8 cellular contexts compared by ENCODE assay signal in genomic region chr1:92482404-92482664, GRCh38. TPM values are rescaled to one million over a fixed set of nuclear protein-coding genes. Genes with fewer than 3 reads are reported as not detected.
DNase-seq lines count a peak whose midpoint lies in the region; ATAC-seq and TF ChIP-seq lines count a peak whose summit lies in the region.

No MANE protein-coding gene starts in this region.

- H3K4me2 ChIP-seq in Karpas-422 (ENCODE audit: low read depth, low read length, poor library complexity, severe bottlenecking) (peak overlapping the region; percentile 70), neural progenitor cell (peak overlapping the region; percentile 94), PC-9 (no peak overlapping the region)

- POLR2A ChIA-PET in PC-9 (lab: Charles Lee; ENCODE audit: unreplicated experiment) = interaction anchor here (0.6 kb wide), 1 partner anchor 15 kb away, joined by 3 read pairs; no protein-coding TSS in a partner anchor

- H3K4me3 Mint-ChIP-seq in CD4-positive, CD25-positive, alpha-beta regulatory T cell = peak overlapping the region; percentile 93 to 99 (median 97)
- peak overlapping the region; percentile 78 for H3K4me3 Mint-ChIP-seq in neural progenitor cell

- CTCF ChIA-PET in PC-9 (lab: Charles Lee) = interaction anchor here (0.6 kb wide), 1 partner anchor 34 kb away, joined by 3 read pairs; no protein-coding TSS in a partner anchor

- no peak for DNase-seq in CD4-positive, CD25-positive, alpha-beta regulatory T cell
- peak; percentile 19 for DNase-seq in Karpas-422
- no peak for DNase-seq in neural progenitor cell (ENCODE audit: low spot score)
- no peak for DNase-seq in NCI-H226
- DNase-seq in NCI-H2196 treated with DMSO at 0.1 percent for 48 hours (lab: John Stamatoyannopoulos, UW; ENCODE audit: unreplicated experiment) = no peak
- DNase-seq in middle frontal gyrus (ENCODE audit: extremely low spot score, low spot score) = no peak
- DNase-seq in PC-9 = no peak

- peak overlapping the region; percentile 62 to 92 (median 83) for H3K27ac Mint-ChIP-seq in CD4-positive, CD25-positive, alpha-beta regulatory T cell
- H3K27ac Mint-ChIP-seq in neural progenitor cell = no peak overlapping the region

- H3K4me3 ChIP-seq in CD4-positive, CD25-positive, alpha-beta regulatory T cell (ENCODE audit: low read depth, low read length) = peak overlapping the region; percentile 66
- H3K4me3 ChIP-seq in Karpas-422 (ENCODE audit: low read length) = peak overlapping the region; percentile 77; the same call in 1 of the 2 replicates
- peak overlapping the region; percentile 37 to 52 for H3K4me3 ChIP-seq in esophagus (ENCODE audit: low read depth in 1 of 2, low read length in 2 of 2)
- peak overlapping the region; percentile 52 for H3K4me3 ChIP-seq in neural progenitor cell
- no peak overlapping the region for H3K4me3 ChIP-seq in PC-9

- WGBS in esophagus, 2 donors = 5 to 9% methylated on average over 15 of the region's 15 CpGs

- no peak for TF ChIP-seq CTCF in neural progenitor cell (IDR thresholded peaks at IDR 0.05)
- no peak for TF ChIP-seq CTCF in PC-9 (conservative IDR thresholded peaks at IDR 0.05)

- peaks cover 54% of the 10 kb centered on the region for H3K4me1 ChIP-seq in CD4-positive, CD25-positive, alpha-beta regulatory T cell (ENCODE audit: control insufficient read depth, insufficient read depth, low read length, poor library complexity, severe bottlenecking)
- H3K4me1 ChIP-seq in Karpas-422 (ENCODE audit: low read length) (peaks cover 17% of the 10 kb centered on the region), esophagus (ENCODE audit: control insufficient read depth in 2 of 2, insufficient read depth in 2 of 2, low read length in 1 of 2) (peaks cover 19 to 42% of the 10 kb centered on the region in 2 donors), neural progenitor cell (peaks cover 56% of the 10 kb centered on the region), PC-9 (replicated peaks; ENCODE audit: insufficient read depth) (peaks cover 18% of the 10 kb centered on the region; the same call in 1 of the 2 replicates)

- H3K9ac ChIP-seq in Karpas-422 (ENCODE audit: low read length) (peak overlapping the region; percentile 84), neural progenitor cell (no peak overlapping the region)

- peaks cover 20% of the 10 kb centered on the region for H3K36me3 Mint-ChIP-seq in CD4-positive, CD25-positive, alpha-beta regulatory T cell
- H3K36me3 Mint-ChIP-seq in neural progenitor cell = peaks cover 1% of the 10 kb centered on the region

- H3K79me2 ChIP-seq in Karpas-422 (ENCODE audit: low read length) (peaks cover 16% of the 10 kb centered on the region), neural progenitor cell (ENCODE audit: low read depth) (no peaks in the 10 kb centered on the region), PC-9 (ENCODE audit: low read depth) (no peaks in the 10 kb centered on the region)

- H3K27me3 Mint-ChIP-seq in CD4-positive, CD25-positive, alpha-beta regulatory T cell = peaks cover 34% of the 10 kb centered on the region
- H3K27me3 Mint-ChIP-seq in neural progenitor cell (ENCODE audit: insufficient read depth, low read depth) = peaks cover 82% of the 10 kb centered on the region

- BruUV-seq in PC-9 (replicated peaks; lab: Mats Ljungman, UMichigan) = no TSS peak

- H3K9me3 Mint-ChIP-seq in CD4-positive, CD25-positive, alpha-beta regulatory T cell = peaks cover 0 to 4% (median 0%) of the 10 kb centered on the region in 7 donors
- H3K9me3 Mint-ChIP-seq in neural progenitor cell = no peaks in the 10 kb centered on the region

- no peaks in the 10 kb centered on the region for H3K9me3 ChIP-seq in CD4-positive, CD25-positive, alpha-beta regulatory T cell (ENCODE audit: control insufficient read depth in 2 of 2, low read length in 2 of 2)
- H3K9me3 ChIP-seq in Karpas-422 (ENCODE audit: low read length) (no peaks in the 10 kb centered on the region), esophagus (ENCODE audit: control insufficient read depth in 2 of 2, insufficient read depth in 1 of 2, low read depth in 1 of 2, low read length in 1 of 2) (no peaks in the 10 kb centered on the region), neural progenitor cell (ENCODE audit: low read depth) (no peaks in the 10 kb centered on the region), PC-9 (ENCODE audit: insufficient read depth, low read depth) (no peaks in the 10 kb centered on the region)

- H2AFZ ChIP-seq in Karpas-422 (ENCODE audit: low read length) = no peak overlapping the region
- H2AFZ ChIP-seq in neural progenitor cell (replicated peaks) = no peak overlapping the region
- no peak overlapping the region for H2AFZ ChIP-seq in PC-9

- intact Hi-C loops in PC-9 (cut with micrococcal nuclease; ENCODE audit: unreplicated experiment) = no loop called here

- no peaks in the 10 kb centered on the region for H3K27me3 ChIP-seq in CD4-positive, CD25-positive, alpha-beta regulatory T cell (ENCODE audit: control insufficient read depth, insufficient read depth, low read length)
- no peaks in the 10 kb centered on the region for H3K27me3 ChIP-seq in Karpas-422 (ENCODE audit: low read length)
- H3K27me3 ChIP-seq in esophagus (ENCODE audit: control insufficient read depth in 1 of 2, insufficient read depth in 2 of 2, low read length in 2 of 2) = peaks cover 0 to 56% of the 10 kb centered on the region in 2 donors
- peaks cover 100% of the 10 kb centered on the region for H3K27me3 ChIP-seq in neural progenitor cell
- peaks cover 37% of the 10 kb centered on the region; the same call in 1 of the 2 replicates for H3K27me3 ChIP-seq in PC-9 (ENCODE audit: insufficient read depth, low read depth)

- H4K20me1 ChIP-seq in Karpas-422 (ENCODE audit: insufficient read depth, low read depth, low read length) = no peaks in the 10 kb centered on the region
- H4K20me1 ChIP-seq in neural progenitor cell (ENCODE audit: low read depth) = peaks cover 49% of the 10 kb centered on the region
- H4K20me1 ChIP-seq in PC-9 (ENCODE audit: insufficient read depth) = no peaks in the 10 kb centered on the region

- no peaks in the 10 kb centered on the region for H3K36me3 ChIP-seq in CD4-positive, CD25-positive, alpha-beta regulatory T cell (ENCODE audit: control insufficient read depth, insufficient read depth, low read length)
- H3K36me3 ChIP-seq in Karpas-422 (ENCODE audit: insufficient read depth, low read length) = no peaks in the 10 kb centered on the region; the same call in 1 of the 2 replicates
- H3K36me3 ChIP-seq in esophagus (ENCODE audit: control insufficient read depth in 2 of 2, insufficient read depth in 2 of 2, low read length in 1 of 2) = no peaks in the 10 kb centered on the region
- H3K36me3 ChIP-seq in neural progenitor cell = no peaks in the 10 kb centered on the region
- H3K36me3 ChIP-seq in PC-9 (ENCODE audit: low read depth) = no peaks in the 10 kb centered on the region

- no peaks in the 10 kb centered on the region for H3K9me2 ChIP-seq in Karpas-422 (replicated peaks; ENCODE audit: insufficient read depth, low read length)
- no peaks in the 10 kb centered on the region for H3K9me2 ChIP-seq in PC-9 (ENCODE audit: insufficient read depth)

- no peak overlapping the region for H3K27ac ChIP-seq in CD4-positive, CD25-positive, alpha-beta regulatory T cell (ENCODE audit: insufficient read depth, low read length, poor library complexity, severe bottlenecking)
- H3K27ac ChIP-seq in Karpas-422 (ENCODE audit: low read length) (no peak overlapping the region), esophagus (ENCODE audit: low read depth in 2 of 2, low read length in 1 of 2) (peak overlapping the region in 1 of 2 donors; percentile 28), neural progenitor cell (no peak overlapping the region), PC-9 (no peak overlapping the region)

- peaks cover 25% of the 10 kb centered on the region for H3F3A ChIP-seq in neural progenitor cell (ENCODE audit: low read depth)
- no peaks in the 10 kb centered on the region for H3F3A ChIP-seq in PC-9 (ENCODE audit: insufficient read depth, low read depth)

- peaks cover 7 to 54% (median 17%) of the 10 kb centered on the region in 4 donors for H3K4me1 Mint-ChIP-seq in CD4-positive, CD25-positive, alpha-beta regulatory T cell
- H3K4me1 Mint-ChIP-seq in neural progenitor cell = peaks cover 36% of the 10 kb centered on the region

- ATAC-seq in CD4-positive, CD25-positive, alpha-beta regulatory T cell (ENCODE audit: low read depth in 2 of 2) = no peak

RNA-seq across cellular contexts. Expression of gene GFI1, which starts 4.4 kb away (rescaled TPM):
- 3.0 TPM for total RNA-seq in CD4-positive, CD25-positive, alpha-beta regulatory T cell
- polyA plus RNA-seq in CD4-positive, CD25-positive, alpha-beta regulatory T cell = 10 to 100 TPM in 1 of 4 donors, 1 to 10 TPM in 3; 3.6 to 11.5 (median 6.9) TPM
- 10.2 and 10.8 TPM in 2 replicates for total RNA-seq in Karpas-422 (2014; rRNA removed; shearing (Covaris generic); ENCODE audit: low replicate concordance)
- polyA plus RNA-seq in esophagus = under 1 TPM; 0.40 to 0.47 TPM
- 0.12 TPM in 1 of 2 replicates, not detected in the other for total RNA-seq in neural progenitor cell (ENCODE audit: low replicate concordance)
- 0.35 and 0.53 TPM in 2 replicates for total RNA-seq in PC-9 (2021)
